In the genomic region with DNA sequence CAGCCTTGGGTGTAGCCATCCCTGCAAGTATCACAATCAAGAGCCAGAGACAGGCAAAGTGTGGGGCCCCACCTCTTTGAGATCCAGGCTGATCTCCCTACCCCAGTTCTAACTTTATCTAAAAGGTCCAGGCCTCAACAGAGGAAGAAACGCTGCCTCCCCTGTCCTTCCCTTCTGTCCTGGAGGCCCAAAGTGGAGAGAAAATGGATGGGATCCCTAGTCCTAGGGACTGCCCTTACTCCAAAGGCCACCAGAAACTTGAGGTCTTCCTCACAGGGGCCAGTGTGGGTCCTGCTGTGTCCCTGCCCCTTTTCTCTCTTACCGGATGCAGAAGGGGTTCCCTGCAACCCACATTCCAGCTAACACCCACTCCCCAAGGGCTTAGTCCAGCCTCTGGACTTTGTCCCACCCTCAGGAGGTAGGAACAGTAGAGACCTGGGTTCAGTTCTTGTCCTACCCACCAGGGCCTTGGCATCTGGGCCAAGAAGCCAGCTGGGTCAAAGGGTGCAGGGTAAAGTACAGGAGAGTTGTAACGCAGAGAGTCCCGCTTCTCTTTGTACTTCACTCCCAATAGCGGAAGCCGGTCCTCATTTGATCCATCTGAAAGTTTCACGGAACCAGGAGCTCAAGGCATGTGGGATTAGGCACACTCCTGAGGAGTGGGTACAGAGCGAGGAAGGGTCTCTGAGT, we compare ENCODE assay signal across 8 cellular contexts. TPM values are rescaled to one million over a fixed set of nuclear protein-coding genes. Genes with fewer than 3 reads are reported as not detected.
DNase-seq lines count a peak whose midpoint lies in the region; ATAC-seq, FAIRE-seq and TF ChIP-seq lines count a peak whose summit lies in the region.

No MANE protein-coding gene starts in this region.

- no peaks in the 10 kb centered on the region for H3K27me3 ChIP-seq in kidney epithelial cell (ENCODE audit: control insufficient read depth, insufficient read depth, low read length)
- no peaks in the 10 kb centered on the region for H3K27me3 ChIP-seq in thoracic aorta (replicated peaks; ENCODE audit: insufficient read depth)

- H3K4me3 Mint-ChIP-seq in activated CD4-positive, alpha-beta T cell treated with anti-CD3 and anti-CD28 coated beads, Interleukin-2, amount 10 ng/mL, durations not matched to agents 7 days and 5 days: peak overlapping the region; percentile 95

- DNase-seq in activated CD4-positive, alpha-beta T cell treated with anti-CD3 and anti-CD28 coated beads, Interleukin-2, amount 10 ng/mL, durations not matched to agents 7 days and 5 days: no peak
- DNase-seq in activated CD4-positive, alpha-beta T cell treated with anti-CD3 and anti-CD28 coated beads, Interleukin-2, amount 50 U/mL, for 4 hours: no peak
- no peak for DNase-seq in activated naive CD4-positive, alpha-beta T cell treated with anti-CD3 and anti-CD28 coated beads, Interleukin-2, amount 50 U/mL, for 72 hours (ENCODE audit: low spot score in 2 of 2)
- DNase-seq in kidney epithelial cell (ENCODE audit: low read depth) (no peak), thoracic aorta (ENCODE audit: low spot score) (no peak), SK-N-DZ (ENCODE audit: low spot score) (no peak), frontal cortex (ENCODE audit: low spot score in 2 of 2) (no peak)
- no peak for DNase-seq in stimulated activated CD4-positive, alpha-beta T cell treated with anti-CD3 and anti-CD28 coated beads, Interleukin-15, amount 100 ng/mL, for 24 hours

- CTCF ChIA-PET in activated CD4-positive, alpha-beta T cell treated with anti-CD3 and anti-CD28 coated beads, Interleukin-2, amount 10 ng/mL, durations not matched to agents 7 days and 5 days (lab: Charles Lee): interaction anchor here (1.1 to 1.6 kb wide), 2 partner anchors 8 to 24 kb away, joined by 5 read pairs; a partner anchor contains a TSS

- peaks cover 69% of the 10 kb centered on the region for H3K4me1 Mint-ChIP-seq in activated CD4-positive, alpha-beta T cell treated with anti-CD3 and anti-CD28 coated beads, Interleukin-2, amount 10 ng/mL, durations not matched to agents 7 days and 5 days

- H3K36me3 ChIP-seq in kidney epithelial cell (ENCODE audit: control insufficient read depth, insufficient read depth, low read length): no peaks in the 10 kb centered on the region
- H3K36me3 ChIP-seq in thoracic aorta: peaks cover 7% of the 10 kb centered on the region

- H3K27me3 Mint-ChIP-seq in activated CD4-positive, alpha-beta T cell treated with anti-CD3 and anti-CD28 coated beads, Interleukin-2, amount 10 ng/mL, durations not matched to agents 7 days and 5 days: no peaks in the 10 kb centered on the region

- TF ChIP-seq CTCF in kidney epithelial cell (IDR thresholded peaks at IDR 0.05; ENCODE audit: insufficient read depth, low read length, poor library complexity, severe bottlenecking): no peak
- TF ChIP-seq CTCF in thoracic aorta (IDR thresholded peaks at IDR 0.05): no peak

- peak overlapping the region; percentile 96 for H3K4me3 ChIP-seq in kidney epithelial cell (ENCODE audit: low read depth, low read length)
- peak overlapping the region; percentile 82 for H3K4me3 ChIP-seq in thoracic aorta

- peaks cover 46% of the 10 kb centered on the region for H3K36me3 Mint-ChIP-seq in activated CD4-positive, alpha-beta T cell treated with anti-CD3 and anti-CD28 coated beads, Interleukin-2, amount 10 ng/mL, durations not matched to agents 7 days and 5 days (ENCODE audit: low read depth)
- H3K36me3 Mint-ChIP-seq in activated naive CD4-positive, alpha-beta T cell treated with anti-CD3 and anti-CD28 coated beads, Interleukin-2, amount 50 U/mL, for 72 hours: peaks cover 35 to 44% of the 10 kb centered on the region in 2 donors

- POLR2A ChIA-PET in activated CD4-positive, alpha-beta T cell treated with anti-CD3 and anti-CD28 coated beads, Interleukin-2, amount 10 ng/mL, durations not matched to agents 7 days and 5 days (lab: Charles Lee): no interaction called here

- H3K4me1 ChIP-seq in thoracic aorta (ENCODE audit: control insufficient read depth in 1 of 2, low read depth in 2 of 2): peaks cover 42 to 59% of the 10 kb centered on the region in 2 donors

- H3K27ac Mint-ChIP-seq in activated CD4-positive, alpha-beta T cell treated with anti-CD3 and anti-CD28 coated beads, Interleukin-2, amount 10 ng/mL, durations not matched to agents 7 days and 5 days: peak overlapping the region; percentile 91
- peak overlapping the region; percentile 95 to 99 for H3K27ac Mint-ChIP-seq in activated naive CD4-positive, alpha-beta T cell treated with anti-CD3 and anti-CD28 coated beads, Interleukin-2, amount 50 U/mL, for 72 hours

- H3K27ac ChIP-seq in thoracic aorta: peak overlapping the region; percentile 85 to 94

- ATAC-seq in activated naive CD4-positive, alpha-beta T cell treated with anti-CD3 and anti-CD28 coated beads, Interleukin-2, amount 50 U/mL, for 72 hours: no peak
- ATAC-seq in thoracic aorta (ENCODE audit: insufficient number of reproducible peaks, low FRiP score, low read depth): no peak

- FAIRE-seq in frontal cortex (lab: Jason Lieb, UNC): no peak

- H3K9me3 Mint-ChIP-seq in activated CD4-positive, alpha-beta T cell treated with anti-CD3 and anti-CD28 coated beads, Interleukin-2, amount 10 ng/mL, durations not matched to agents 7 days and 5 days: no peaks in the 10 kb centered on the region
- no peaks in the 10 kb centered on the region for H3K9me3 Mint-ChIP-seq in activated naive CD4-positive, alpha-beta T cell treated with anti-CD3 and anti-CD28 coated beads, Interleukin-2, amount 50 U/mL, for 72 hours

- no peaks in the 10 kb centered on the region for H3K9me3 ChIP-seq in thoracic aorta

RNA-seq across cellular contexts. Expression of a gene that starts 1.9 kb away (rescaled TPM):
- total RNA-seq in activated CD4-positive, alpha-beta T cell treated with anti-CD3 and anti-CD28 coated beads, Interleukin-2, amount 10 ng/mL, durations not matched to agents 7 days and 5 days: 100 to 1,000 TPM; 288 to 301 TPM
- 100 to 1,000 TPM; 281 to 325 TPM for total RNA-seq in activated naive CD4-positive, alpha-beta T cell treated with anti-CD3 and anti-CD28 coated beads, Interleukin-2, amount 50 U/mL, for 72 hours
- total RNA-seq in kidney epithelial cell (271 and 296 TPM in 2 replicates), thoracic aorta (100 to 1,000 TPM in 1 of 2 donors, 10 to 100 TPM in 1; 93.5 to 118 TPM), frontal cortex (63.6 TPM)
- 375 and 505 TPM in 2 replicates for polyA plus RNA-seq in SK-N-DZ (2014; cell fraction: cytosol; rRNA removed)
- polyA plus RNA-seq in SK-N-DZ (2014; cell fraction: nucleus; rRNA removed): 394 and 426 TPM in 2 replicates

RNA-seq across cellular contexts. Expression of a gene that starts 8.7 kb away (rescaled TPM):
- 10 to 100 TPM; 50.4 to 54.7 TPM for total RNA-seq in activated CD4-positive, alpha-beta T cell treated with anti-CD3 and anti-CD28 coated beads, Interleukin-2, amount 10 ng/mL, durations not matched to agents 7 days and 5 days
- 10 to 100 TPM; 61.4 to 70.4 TPM for total RNA-seq in activated naive CD4-positive, alpha-beta T cell treated with anti-CD3 and anti-CD28 coated beads, Interleukin-2, amount 50 U/mL, for 72 hours
- 42.5 and 62.2 TPM in 2 replicates for total RNA-seq in kidney epithelial cell
- total RNA-seq in thoracic aorta: 10 to 100 TPM; 22.6 to 35.6 TPM
- polyA plus RNA-seq in SK-N-DZ (2014; cell fraction: cytosol; rRNA removed): 98.9 and 109 TPM in 2 replicates
- polyA plus RNA-seq in SK-N-DZ (2014; cell fraction: nucleus; rRNA removed): 67.7 and 93.2 TPM in 2 replicates
- total RNA-seq in frontal cortex: 14.7 TPM

RNA-seq across cellular contexts. Expression of a gene that starts 17.8 kb away (rescaled TPM):
- total RNA-seq in activated CD4-positive, alpha-beta T cell treated with anti-CD3 and anti-CD28 coated beads, Interleukin-2, amount 10 ng/mL, durations not matched to agents 7 days and 5 days: 10 to 100 TPM; 70.6 to 87.7 TPM
- total RNA-seq in activated naive CD4-positive, alpha-beta T cell treated with anti-CD3 and anti-CD28 coated beads, Interleukin-2, amount 50 U/mL, for 72 hours: 10 to 100 TPM; 44.5 to 72.1 TPM
- total RNA-seq in kidney epithelial cell (56.0 and 59.3 TPM in 2 replicates), thoracic aorta (10 to 100 TPM; 22.9 to 34.5 TPM), frontal cortex (14.3 TPM)
- 50.6 and 54.6 TPM in 2 replicates for polyA plus RNA-seq in SK-N-DZ (2014; cell fraction: cytosol; rRNA removed)
- 27.8 and 36.4 TPM in 2 replicates for polyA plus RNA-seq in SK-N-DZ (2014; cell fraction: nucleus; rRNA removed)

RNA-seq across cellular contexts. Expression of a gene that starts 21.0 kb away (rescaled TPM):
- total RNA-seq in activated CD4-positive, alpha-beta T cell treated with anti-CD3 and anti-CD28 coated beads, Interleukin-2, amount 10 ng/mL, durations not matched to agents 7 days and 5 days: 10 to 100 TPM; 47.0 to 58.0 TPM
- total RNA-seq in activated naive CD4-positive, alpha-beta T cell treated with anti-CD3 and anti-CD28 coated beads, Interleukin-2, amount 50 U/mL, for 72 hours: 10 to 100 TPM; 46.2 to 50.7 TPM
- total RNA-seq in kidney epithelial cell: 17.7 and 25.1 TPM in 2 replicates
- 10 to 100 TPM; 15.0 to 19.8 TPM for total RNA-seq in thoracic aorta
- 40.3 and 50.7 TPM in 2 replicates for polyA plus RNA-seq in SK-N-DZ (2014; cell fraction: cytosol; rRNA removed)
- polyA plus RNA-seq in SK-N-DZ (2014; cell fraction: nucleus; rRNA removed): 5.3 and 6.9 TPM in 2 replicates
- 7.3 TPM for total RNA-seq in frontal cortex

RNA-seq across cellular contexts. Expression of a gene that starts 21.3 kb away (rescaled TPM):
- 10 to 100 TPM; 26.2 to 29.7 TPM for total RNA-seq in activated CD4-positive, alpha-beta T cell treated with anti-CD3 and anti-CD28 coated beads, Interleukin-2, amount 10 ng/mL, durations not matched to agents 7 days and 5 days
- 10 to 100 TPM; 39.4 to 64.9 TPM for total RNA-seq in activated naive CD4-positive, alpha-beta T cell treated with anti-CD3 and anti-CD28 coated beads, Interleukin-2, amount 50 U/mL, for 72 hours
- 13.0 and 13.6 TPM in 2 replicates for total RNA-seq in kidney epithelial cell
- 10 to 100 TPM; 15.2 to 17.9 TPM for total RNA-seq in thoracic aorta
- 37.7 and 39.2 TPM in 2 replicates for polyA plus RNA-seq in SK-N-DZ (2014; cell fraction: cytosol; rRNA removed)
- polyA plus RNA-seq in SK-N-DZ (2014; cell fraction: nucleus; rRNA removed): 54.6 and 79.2 TPM in 2 replicates
- 5.7 TPM for total RNA-seq in frontal cortex
